8 cellular contexts compared by ENCODE assay signal in the genomic region with DNA sequence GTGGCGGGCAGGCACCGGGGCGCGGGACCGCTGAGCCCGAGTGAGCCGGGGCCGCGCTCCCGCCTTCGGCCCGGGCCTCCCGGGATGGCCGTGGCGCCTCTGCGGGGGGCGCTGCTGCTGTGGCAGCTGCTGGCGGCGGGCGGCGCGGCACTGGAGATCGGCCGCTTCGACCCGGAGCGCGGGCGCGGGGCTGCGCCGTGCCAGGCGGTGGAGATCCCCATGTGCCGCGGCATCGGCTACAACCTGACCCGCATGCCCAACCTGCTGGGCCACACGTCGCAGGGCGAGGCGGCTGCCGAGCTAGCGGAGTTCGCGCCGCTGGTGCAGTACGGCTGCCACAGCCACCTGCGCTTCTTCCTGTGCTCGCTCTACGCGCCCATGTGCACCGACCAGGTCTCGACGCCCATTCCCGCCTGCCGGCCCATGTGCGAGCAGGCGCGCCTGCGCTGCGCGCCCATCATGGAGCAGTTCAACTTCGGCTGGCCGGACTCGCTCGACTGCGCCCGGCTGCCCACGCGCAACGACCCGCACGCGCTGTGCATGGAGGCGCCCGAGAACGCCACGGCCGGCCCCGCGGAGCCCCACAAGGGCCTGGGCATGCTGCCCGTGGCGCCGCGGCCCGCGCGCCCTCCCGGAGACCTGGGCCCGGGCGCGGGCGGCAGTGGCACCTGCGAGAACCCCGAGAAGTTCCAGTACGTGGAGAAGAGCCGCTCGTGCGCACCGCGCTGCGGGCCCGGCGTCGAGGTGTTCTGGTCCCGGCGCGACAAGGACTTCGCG. TPM values are rescaled to one million over a fixed set of nuclear protein-coding genes. Genes with fewer than 3 reads are reported as not detected.
DNase-seq lines count a peak whose midpoint lies in the region; ATAC-seq and TF ChIP-seq lines count a peak whose summit lies in the region.

No MANE protein-coding gene starts in this region.

- DNase-seq in iPS DF 6.9 (ENCODE audit: low read depth, low spot score) (no peak), upper lobe of right lung (no peak), MG63 (no peak), NCI-H2227 treated with DMSO at 0.1 percent for 48 hours (lab: John Stamatoyannopoulos, UW) (no peak)

- peak; percentile 25 for ATAC-seq in GM21360 (IDR thresholded peaks at IDR 0.05; ENCODE audit: unreplicated experiment)
- peak; percentile 1 for ATAC-seq in upper lobe of right lung
- ATAC-seq in GM18858 (IDR thresholded peaks at IDR 0.05; ENCODE audit: unreplicated experiment) = no peak

- H3K4me3 ChIP-seq in SU-DHL-6 (ENCODE audit: insufficient read depth, low read length, poor library complexity, severe bottlenecking) = no peak overlapping the region
- H3K4me3 ChIP-seq in iPS DF 6.9 (ENCODE audit: low read length) = peak overlapping the region; percentile 22; the same call in 1 of the 2 replicates
- peak overlapping the region; percentile 38 for H3K4me3 ChIP-seq in upper lobe of right lung
- H3K4me3 ChIP-seq in MG63 = no peak overlapping the region

- H3K27me3 ChIP-seq in SU-DHL-6 (ENCODE audit: low read length) (no peaks in the 10 kb centered on the region), iPS DF 6.9 (ENCODE audit: control insufficient read depth, insufficient read depth, low read length) (peaks cover 3% of the 10 kb centered on the region; the same call in 1 of the 2 replicates), upper lobe of right lung (peaks cover 5% of the 10 kb centered on the region), MG63 (no peaks in the 10 kb centered on the region)

- H3K27ac ChIP-seq in C4-2B = peak overlapping the region; percentile 41
- H3K27ac ChIP-seq in SU-DHL-6 (ENCODE audit: low read depth, low read length) = no peak overlapping the region
- H3K27ac ChIP-seq in iPS DF 6.9 (ENCODE audit: low read length) = no peak overlapping the region
- no peak overlapping the region for H3K27ac ChIP-seq in upper lobe of right lung

- no CpG with 5 or more reads among the region's 110 CpGs for WGBS in iPS DF 6.9 (ENCODE audit: insufficient coverage, insufficient read length)

- intact Hi-C loops in upper lobe of right lung (cut with DNase I) = no loop called here

- H3K9me3 ChIP-seq in SU-DHL-6 (ENCODE audit: insufficient read depth, low read length) (no peaks in the 10 kb centered on the region), iPS DF 6.9 (ENCODE audit: control insufficient read depth, insufficient read depth, low read length) (no peaks in the 10 kb centered on the region), upper lobe of right lung (no peaks in the 10 kb centered on the region), MG63 (no peaks in the 10 kb centered on the region)

- H3K79me2 ChIP-seq in SU-DHL-6 (ENCODE audit: insufficient read depth, low read length) = no peaks in the 10 kb centered on the region

- H4K20me1 ChIP-seq in SU-DHL-6 (ENCODE audit: low read depth, low read length) = no peaks in the 10 kb centered on the region

- H3K9me2 ChIP-seq in SU-DHL-6 (replicated peaks; ENCODE audit: insufficient read depth, low read length) = no peaks in the 10 kb centered on the region

- H3K36me3 ChIP-seq in SU-DHL-6 (ENCODE audit: low read length) = no peaks in the 10 kb centered on the region
- H3K36me3 ChIP-seq in iPS DF 6.9 (ENCODE audit: control insufficient read depth, insufficient read depth, low read length) = no peaks in the 10 kb centered on the region
- peaks cover 4% of the 10 kb centered on the region for H3K36me3 ChIP-seq in upper lobe of right lung
- no peaks in the 10 kb centered on the region for H3K36me3 ChIP-seq in MG63

- TF ChIP-seq CTCF in C4-2B (conservative IDR thresholded peaks at IDR 0.05) = no peak
- no peak for TF ChIP-seq CTCF in SU-DHL-6 (IDR thresholded peaks at IDR 0.05; ENCODE audit: insufficient read depth, low read length, poor library complexity, severe bottlenecking)
- TF ChIP-seq CTCF in upper lobe of right lung (IDR thresholded peaks at IDR 0.05) = no peak

- H3F3A ChIP-seq in SU-DHL-6 (ENCODE audit: insufficient read depth) = no peaks in the 10 kb centered on the region; the same call in 1 of the 2 replicates

- H2AFZ ChIP-seq in SU-DHL-6 (ENCODE audit: low read depth, low read length, severe bottlenecking) = no peak overlapping the region

- no peaks in the 10 kb centered on the region for H3K4me1 ChIP-seq in iPS DF 6.9 (ENCODE audit: control insufficient read depth, insufficient read depth, low read length)
- no peaks in the 10 kb centered on the region for H3K4me1 ChIP-seq in upper lobe of right lung

- H3K9ac ChIP-seq in SU-DHL-6 (ENCODE audit: low read length) = no peak overlapping the region

- peak overlapping the region; percentile 47 for H3K4me2 ChIP-seq in SU-DHL-6 (ENCODE audit: low read depth, low read length, poor library complexity, severe bottlenecking)

RNA-seq across cellular contexts. Expression of gene FZD9, which starts 0.5 kb away (rescaled TPM):
- 0.26 TPM for total RNA-seq in upper lobe of right lung
- total RNA-seq in MG63 (2014; rRNA removed; shearing (Covaris generic); ENCODE audit: low replicate concordance) = 0.32 and 0.79 TPM in 2 replicates

Comparison
In these comparisons a context has a peak if more than half of its experiments do, and no peak if none do; other contexts are left out.
1. H3K4me3 ChIP-seq: peak in iPS DF 6.9 (single experiment) and upper lobe of right lung (single experiment); none in SU-DHL-6 (single experiment) and MG63 (single experiment).